30 cellular contexts compared by ENCODE assay signal in genomic region chr5:118614701-118615475, GRCh38.
"Had no signal": no experiment of that assay in that cellular context is flagged by ENCODE, and none has a peak within 500 bp of the region (broad histone marks: within the 10 kb centered on the region; RNA-seq: fewer than 3 reads in every experiment).

No MANE protein-coding gene starts in this region.

- H3K4me1 Mint-ChIP-seq: activated B cell treated with CpG ODN at 0.5 μM for 24 hours; activated CD4-positive, alpha-beta memory T cell treated with anti-CD3 and anti-CD28 coated beads, Interleukin-2, amount 10 ng/mL, durations not matched to agents 7 days and 5 days; activated CD4-positive, alpha-beta T cell treated with anti-CD3 and anti-CD28 coated beads, Interleukin-2, amount 10 ng/mL, durations not matched to agents 24 days and 14 days; activated T-helper 17 cell treated with anti-CD3 and anti-CD28 coated beads, Interleukin-2, amount 50 U/mL, for 72 hours; T-cell had no signal

- H3K36me3 ChIP-seq: brain microvascular endothelial cell, cardiac muscle cell had no signal

- H3K36me3 Mint-ChIP-seq: activated naive CD8-positive, alpha-beta T cell; T-cell had no signal

- H3K4me3 ChIP-seq: cardiac muscle cell, SK-N-MC had no signal

- H3K27ac ChIP-seq: brain microvascular endothelial cell, cardiac muscle cell, SK-N-MC had no signal

- H3K9me3 Mint-ChIP-seq: activated B cell treated with CpG ODN at 0.5 μM for 24 hours; activated CD4-positive, alpha-beta memory T cell treated with anti-CD3 and anti-CD28 coated beads, Interleukin-2, amount 10 ng/mL, durations not matched to agents 7 days and 5 days; activated CD4-positive, alpha-beta T cell treated with anti-CD3 and anti-CD28 coated beads, Interleukin-2, amount 10 ng/mL, durations not matched to agents 24 days and 14 days; activated naive CD4-positive, alpha-beta T cell treated with anti-CD3 and anti-CD28 coated beads for 36 hours; activated T-helper 17 cell treated with anti-CD3 and anti-CD28 coated beads, Interleukin-2, amount 50 U/mL, for 72 hours had no signal

- DNase-seq: activated B cell treated with CpG ODN at 0.5 μM for 24 hours; activated CD4-positive, alpha-beta memory T cell treated with anti-CD3 and anti-CD28 coated beads, Interleukin-2, amount 10 ng/mL, durations not matched to agents 7 days and 5 days; activated CD4-positive, alpha-beta T cell treated with anti-CD3 and anti-CD28 coated beads for 1 hour; activated CD4-positive, alpha-beta T cell treated with anti-CD3 and anti-CD28 coated beads, Interleukin-2, amount 10 ng/mL, durations not matched to agents 24 days and 14 days; activated gamma-delta T cell; activated naive CD4-positive, alpha-beta T cell treated with anti-CD3 and anti-CD28 coated beads for 36 hours; activated T-cell treated with anti-CD3 and anti-CD28 coated beads for 4 hours; activated T-cell treated with anti-CD3 and anti-CD28 coated beads, Interleukin-2, amount 50 U/mL, for 48 hours; brain microvascular endothelial cell; Karpas-422; MM.1S; NCI-H1105; NCI-H1436; NCI-H1694 treated with DMSO at 0.1 percent for 48 hours; NCI-H2029 treated with DMSO at 0.1 percent for 48 hours; NCI-H345; NCI-H510A; NCI-H526 treated with DMSO at 0.1 percent for 48 hours; NCI-H82; RPMI8226; T-cell; T-helper 2 cell; T1000 had no signal

- H3K27me3 Mint-ChIP-seq: activated CD4-positive, alpha-beta memory T cell treated with anti-CD3 and anti-CD28 coated beads, Interleukin-2, amount 10 ng/mL, durations not matched to agents 7 days and 5 days; activated CD4-positive, alpha-beta T cell treated with anti-CD3 and anti-CD28 coated beads, Interleukin-2, amount 10 ng/mL, durations not matched to agents 24 days and 14 days; activated naive CD8-positive, alpha-beta T cell; activated T-helper 17 cell treated with anti-CD3 and anti-CD28 coated beads, Interleukin-2, amount 50 U/mL, for 72 hours had no signal

- FAIRE-seq: TTC549 had no signal

- H3K4me3 Mint-ChIP-seq: activated B cell treated with CpG ODN at 0.5 μM for 24 hours; activated CD4-positive, alpha-beta memory T cell treated with anti-CD3 and anti-CD28 coated beads, Interleukin-2, amount 10 ng/mL, durations not matched to agents 7 days and 5 days; activated CD4-positive, alpha-beta T cell treated with anti-CD3 and anti-CD28 coated beads, Interleukin-2, amount 10 ng/mL, durations not matched to agents 24 days and 14 days; activated naive CD4-positive, alpha-beta T cell treated with anti-CD3 and anti-CD28 coated beads for 36 hours; activated naive CD8-positive, alpha-beta T cell; activated T-helper 17 cell treated with anti-CD3 and anti-CD28 coated beads, Interleukin-2, amount 50 U/mL, for 72 hours; T-cell had no signal

- H3K27ac Mint-ChIP-seq: activated B cell treated with CpG ODN at 0.5 μM for 24 hours; activated CD4-positive, alpha-beta memory T cell treated with anti-CD3 and anti-CD28 coated beads, Interleukin-2, amount 10 ng/mL, durations not matched to agents 7 days and 5 days; activated CD4-positive, alpha-beta T cell treated with anti-CD3 and anti-CD28 coated beads, Interleukin-2, amount 10 ng/mL, durations not matched to agents 24 days and 14 days; activated naive CD4-positive, alpha-beta T cell treated with anti-CD3 and anti-CD28 coated beads for 36 hours; activated naive CD8-positive, alpha-beta T cell; activated T-helper 17 cell treated with anti-CD3 and anti-CD28 coated beads, Interleukin-2, amount 50 U/mL, for 72 hours; T-cell had no signal

- H3K27me3 ChIP-seq: brain microvascular endothelial cell, cardiac muscle cell had no signal

- ATAC-seq: activated T-helper 17 cell treated with anti-CD3 and anti-CD28 coated beads, Interleukin-2, amount 50 U/mL, for 72 hours; Panc1; Right ventricle myocardium inferior; T-cell had no signal
